Comparison of ENCODE assay signal across 1 cellular context in the genomic region with DNA sequence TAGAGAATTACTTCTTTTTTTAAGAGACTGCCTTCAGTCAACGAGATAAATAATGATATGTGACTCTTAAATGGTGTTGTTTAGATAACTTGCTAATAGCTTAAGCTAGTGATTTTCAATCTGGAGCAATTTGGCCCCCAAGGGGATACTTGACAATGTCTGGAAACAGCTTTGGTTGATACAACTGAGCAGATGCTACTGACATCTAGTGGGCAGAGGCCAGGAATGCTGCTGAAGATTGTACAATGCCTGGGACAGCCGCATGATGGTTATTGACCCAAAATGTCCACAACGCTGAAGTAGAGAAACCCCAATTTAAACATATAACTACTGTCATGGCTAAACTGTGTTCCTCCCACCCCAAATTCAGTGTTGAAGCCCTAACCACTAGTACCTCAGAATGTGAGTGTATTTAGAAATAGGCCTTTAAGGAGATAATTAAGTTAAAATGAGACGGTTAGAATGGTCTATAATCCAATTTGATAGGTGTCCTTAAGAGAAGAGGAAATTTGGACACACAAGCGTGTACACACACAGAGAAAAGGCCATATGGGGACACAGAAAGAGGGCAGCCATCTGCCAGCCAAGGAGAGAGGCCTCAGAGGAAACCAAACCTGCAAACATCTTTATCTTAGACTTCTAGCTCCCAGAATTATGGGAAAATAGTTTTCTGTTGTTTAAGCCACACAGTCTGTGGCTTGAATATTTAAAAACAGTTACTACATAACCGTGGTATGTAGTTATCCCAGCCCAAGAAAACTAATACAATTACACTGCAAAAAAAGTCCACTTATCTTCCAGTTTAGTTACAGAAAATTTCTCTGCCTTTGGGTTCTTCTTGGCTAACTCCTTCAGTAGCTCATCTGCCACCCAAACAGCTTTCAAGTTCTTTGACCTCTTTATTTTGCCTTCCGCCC.
A peak's percentile ranks its signal among the peaks of the same experiment; 100 is the strongest.
TF ChIP-seq lines count a peak whose summit lies in the region.

No MANE protein-coding gene starts in this region.

TF ChIP-seq in HepG2, 621 proteins besides CTCF, POLR2A, EP300 and RAD21 (continues in another document):
- no peak for TF ChIP-seq ZNF460 (CRISPR knock-in tag; IDR thresholded peaks at IDR 0.05; ENCODE audit: borderline replicate concordance)
- no peak for TF ChIP-seq THAP11 (CRISPR knock-in tag; IDR thresholded peaks at IDR 0.05)
- TF ChIP-seq IKZF1 (IDR thresholded peaks at IDR 0.05): no peak
- TF ChIP-seq ZNF382 (CRISPR knock-in tag; IDR thresholded peaks at IDR 0.05; ENCODE audit: borderline replicate concordance): no peak
- TF ChIP-seq, protein P1, sequence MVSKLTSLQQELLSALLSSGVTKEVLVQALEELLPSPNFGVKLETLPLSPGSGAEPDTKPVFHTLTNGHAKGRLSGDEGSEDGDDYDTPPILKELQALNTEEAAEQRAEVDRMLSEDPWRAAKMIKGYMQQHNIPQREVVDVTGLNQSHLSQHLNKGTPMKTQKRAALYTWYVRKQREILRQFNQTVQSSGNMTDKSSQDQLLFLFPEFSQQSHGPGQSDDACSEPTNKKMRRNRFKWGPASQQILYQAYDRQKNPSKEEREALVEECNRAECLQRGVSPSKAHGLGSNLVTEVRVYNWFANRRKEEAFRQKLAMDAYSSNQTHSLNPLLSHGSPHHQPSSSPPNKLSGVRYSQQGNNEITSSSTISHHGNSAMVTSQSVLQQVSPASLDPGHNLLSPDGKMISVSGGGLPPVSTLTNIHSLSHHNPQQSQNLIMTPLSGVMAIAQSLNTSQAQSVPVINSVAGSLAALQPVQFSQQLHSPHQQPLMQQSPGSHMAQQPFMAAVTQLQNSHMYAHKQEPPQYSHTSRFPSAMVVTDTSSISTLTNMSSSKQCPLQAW (CRISPR knock-in tag; IDR thresholded peaks at IDR 0.05): no peak
- TF ChIP-seq ZNF430 (CRISPR knock-in tag; IDR thresholded peaks at IDR 0.05): no peak
- TF ChIP-seq, protein P2, sequence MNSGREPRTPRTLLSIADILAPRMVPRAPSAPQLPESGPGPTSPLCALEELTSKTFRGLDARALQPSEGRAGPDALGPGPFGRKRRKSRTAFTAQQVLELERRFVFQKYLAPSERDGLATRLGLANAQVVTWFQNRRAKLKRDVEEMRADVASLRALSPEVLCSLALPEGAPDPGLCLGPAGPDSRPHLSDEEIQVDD (CRISPR knock-in tag; IDR thresholded peaks at IDR 0.05; ENCODE audit: borderline replicate concordance): no peak
- TF ChIP-seq KAT2B (IDR thresholded peaks at IDR 0.05; ENCODE audit: borderline replicate concordance, low read depth, low read length): no peak
- no peak for TF ChIP-seq GZF1 (CRISPR knock-in tag; IDR thresholded peaks at IDR 0.05)
- TF ChIP-seq ZNF747 (CRISPR knock-in tag; IDR thresholded peaks at IDR 0.05; ENCODE audit: borderline replicate concordance): no peak
- TF ChIP-seq, protein P3, sequence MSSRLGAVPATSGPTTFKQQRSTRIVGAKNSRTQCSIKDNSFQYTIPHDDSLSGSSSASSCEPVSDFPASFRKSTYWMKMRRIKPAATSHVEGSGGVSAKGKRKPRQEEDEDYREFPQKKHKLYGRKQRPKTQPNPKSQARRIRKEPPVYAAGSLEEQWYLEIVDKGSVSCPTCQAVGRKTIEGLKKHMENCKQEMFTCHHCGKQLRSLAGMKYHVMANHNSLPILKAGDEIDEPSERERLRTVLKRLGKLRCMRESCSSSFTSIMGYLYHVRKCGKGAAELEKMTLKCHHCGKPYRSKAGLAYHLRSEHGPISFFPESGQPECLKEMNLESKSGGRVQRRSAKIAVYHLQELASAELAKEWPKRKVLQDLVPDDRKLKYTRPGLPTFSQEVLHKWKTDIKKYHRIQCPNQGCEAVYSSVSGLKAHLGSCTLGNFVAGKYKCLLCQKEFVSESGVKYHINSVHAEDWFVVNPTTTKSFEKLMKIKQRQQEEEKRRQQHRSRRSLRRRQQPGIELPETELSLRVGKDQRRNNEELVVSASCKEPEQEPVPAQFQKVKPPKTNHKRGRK (CRISPR knock-in tag; IDR thresholded peaks at IDR 0.05): no peak
- 0 out of 2 replicates have a peak, but pooled peaks have one; percentile 22 for TF ChIP-seq MIXL1 (CRISPR knock-in tag; IDR thresholded peaks at IDR 0.05)
- TF ChIP-seq, protein P4, sequence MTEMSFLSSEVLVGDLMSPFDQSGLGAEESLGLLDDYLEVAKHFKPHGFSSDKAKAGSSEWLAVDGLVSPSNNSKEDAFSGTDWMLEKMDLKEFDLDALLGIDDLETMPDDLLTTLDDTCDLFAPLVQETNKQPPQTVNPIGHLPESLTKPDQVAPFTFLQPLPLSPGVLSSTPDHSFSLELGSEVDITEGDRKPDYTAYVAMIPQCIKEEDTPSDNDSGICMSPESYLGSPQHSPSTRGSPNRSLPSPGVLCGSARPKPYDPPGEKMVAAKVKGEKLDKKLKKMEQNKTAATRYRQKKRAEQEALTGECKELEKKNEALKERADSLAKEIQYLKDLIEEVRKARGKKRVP (CRISPR knock-in tag; IDR thresholded peaks at IDR 0.05): no peak
- no peak for TF ChIP-seq SOX13 (IDR thresholded peaks at IDR 0.05)
- no peak for TF ChIP-seq SOX13 (CRISPR knock-in tag; conservative IDR thresholded peaks at IDR 0.05 in 1 of 2, IDR thresholded peaks at IDR 0.05 in 1 of 2)
- TF ChIP-seq ZNF34 (CRISPR knock-in tag; IDR thresholded peaks at IDR 0.05; ENCODE audit: borderline replicate concordance): no peak
- TF ChIP-seq, protein P5, sequence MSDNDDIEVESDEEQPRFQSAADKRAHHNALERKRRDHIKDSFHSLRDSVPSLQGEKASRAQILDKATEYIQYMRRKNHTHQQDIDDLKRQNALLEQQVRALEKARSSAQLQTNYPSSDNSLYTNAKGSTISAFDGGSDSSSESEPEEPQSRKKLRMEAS (IDR thresholded peaks at IDR 0.05): no peak
- no peak for TF ChIP-seq ZFP36L2 (CRISPR knock-in tag; IDR thresholded peaks at IDR 0.05)
- no peak for TF ChIP-seq ZNF530 (CRISPR knock-in tag; IDR thresholded peaks at IDR 0.05; ENCODE audit: low read depth)
- TF ChIP-seq CENPX (CRISPR knock-in tag; IDR thresholded peaks at IDR 0.05): no peak
- no peak for TF ChIP-seq ZNF225 (CRISPR knock-in tag; IDR thresholded peaks at IDR 0.05)
- no peak for TF ChIP-seq MTA1 (CRISPR knock-in tag; IDR thresholded peaks at IDR 0.05; ENCODE audit: borderline replicate concordance)
- TF ChIP-seq IRF2 (CRISPR knock-in tag; IDR thresholded peaks at IDR 0.05): peak; percentile 51; the same call in 1 of the 2 replicates
- TF ChIP-seq RCOR2 (CRISPR knock-in tag; IDR thresholded peaks at IDR 0.05): no peak
- no peak for TF ChIP-seq RBFOX2 (IDR thresholded peaks at IDR 0.05; ENCODE audit: low read depth, low read length)
- TF ChIP-seq TBX2 (CRISPR knock-in tag; IDR thresholded peaks at IDR 0.05; ENCODE audit: borderline replicate concordance): no peak
- no peak for TF ChIP-seq ATAD3A (CRISPR knock-in tag; IDR thresholded peaks at IDR 0.05)
- TF ChIP-seq KDM3A (CRISPR knock-in tag; IDR thresholded peaks at IDR 0.05; ENCODE audit: low read depth): 0 out of 2 replicates have a peak, but pooled peaks have one; percentile 30
- TF ChIP-seq, protein P6, sequence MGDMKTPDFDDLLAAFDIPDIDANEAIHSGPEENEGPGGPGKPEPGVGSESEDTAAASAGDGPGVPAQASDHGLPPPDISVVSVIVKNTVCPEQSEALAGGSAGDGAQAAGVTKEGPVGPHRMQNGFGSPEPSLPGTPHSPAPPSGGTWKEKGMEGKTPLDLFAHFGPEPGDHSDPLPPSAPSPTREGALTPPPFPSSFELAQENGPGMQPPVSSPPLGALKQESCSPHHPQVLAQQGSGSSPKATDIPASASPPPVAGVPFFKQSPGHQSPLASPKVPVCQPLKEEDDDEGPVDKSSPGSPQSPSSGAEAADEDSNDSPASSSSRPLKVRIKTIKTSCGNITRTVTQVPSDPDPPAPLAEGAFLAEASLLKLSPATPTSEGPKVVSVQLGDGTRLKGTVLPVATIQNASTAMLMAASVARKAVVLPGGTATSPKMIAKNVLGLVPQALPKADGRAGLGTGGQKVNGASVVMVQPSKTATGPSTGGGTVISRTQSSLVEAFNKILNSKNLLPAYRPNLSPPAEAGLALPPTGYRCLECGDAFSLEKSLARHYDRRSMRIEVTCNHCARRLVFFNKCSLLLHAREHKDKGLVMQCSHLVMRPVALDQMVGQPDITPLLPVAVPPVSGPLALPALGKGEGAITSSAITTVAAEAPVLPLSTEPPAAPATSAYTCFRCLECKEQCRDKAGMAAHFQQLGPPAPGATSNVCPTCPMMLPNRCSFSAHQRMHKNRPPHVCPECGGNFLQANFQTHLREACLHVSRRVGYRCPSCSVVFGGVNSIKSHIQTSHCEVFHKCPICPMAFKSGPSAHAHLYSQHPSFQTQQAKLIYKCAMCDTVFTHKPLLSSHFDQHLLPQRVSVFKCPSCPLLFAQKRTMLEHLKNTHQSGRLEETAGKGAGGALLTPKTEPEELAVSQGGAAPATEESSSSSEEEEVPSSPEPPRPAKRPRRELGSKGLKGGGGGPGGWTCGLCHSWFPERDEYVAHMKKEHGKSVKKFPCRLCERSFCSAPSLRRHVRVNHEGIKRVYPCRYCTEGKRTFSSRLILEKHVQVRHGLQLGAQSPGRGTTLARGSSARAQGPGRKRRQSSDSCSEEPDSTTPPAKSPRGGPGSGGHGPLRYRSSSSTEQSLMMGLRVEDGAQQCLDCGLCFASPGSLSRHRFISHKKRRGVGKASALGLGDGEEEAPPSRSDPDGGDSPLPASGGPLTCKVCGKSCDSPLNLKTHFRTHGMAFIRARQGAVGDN (CRISPR knock-in tag; IDR thresholded peaks at IDR 0.05): no peak
- TF ChIP-seq, protein P7, sequence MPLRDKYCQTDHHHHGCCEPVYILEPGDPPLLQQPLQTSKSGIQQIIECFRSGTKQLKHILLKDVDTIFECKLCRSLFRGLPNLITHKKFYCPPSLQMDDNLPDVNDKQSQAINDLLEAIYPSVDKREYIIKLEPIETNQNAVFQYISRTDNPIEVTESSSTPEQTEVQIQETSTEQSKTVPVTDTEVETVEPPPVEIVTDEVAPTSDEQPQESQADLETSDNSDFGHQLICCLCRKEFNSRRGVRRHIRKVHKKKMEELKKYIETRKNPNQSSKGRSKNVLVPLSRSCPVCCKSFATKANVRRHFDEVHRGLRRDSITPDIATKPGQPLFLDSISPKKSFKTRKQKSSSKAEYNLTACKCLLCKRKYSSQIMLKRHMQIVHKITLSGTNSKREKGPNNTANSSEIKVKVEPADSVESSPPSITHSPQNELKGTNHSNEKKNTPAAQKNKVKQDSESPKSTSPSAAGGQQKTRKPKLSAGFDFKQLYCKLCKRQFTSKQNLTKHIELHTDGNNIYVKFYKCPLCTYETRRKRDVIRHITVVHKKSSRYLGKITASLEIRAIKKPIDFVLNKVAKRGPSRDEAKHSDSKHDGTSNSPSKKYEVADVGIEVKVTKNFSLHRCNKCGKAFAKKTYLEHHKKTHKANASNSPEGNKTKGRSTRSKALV (CRISPR knock-in tag; IDR thresholded peaks at IDR 0.05): no peak
- TF ChIP-seq, protein P8, sequence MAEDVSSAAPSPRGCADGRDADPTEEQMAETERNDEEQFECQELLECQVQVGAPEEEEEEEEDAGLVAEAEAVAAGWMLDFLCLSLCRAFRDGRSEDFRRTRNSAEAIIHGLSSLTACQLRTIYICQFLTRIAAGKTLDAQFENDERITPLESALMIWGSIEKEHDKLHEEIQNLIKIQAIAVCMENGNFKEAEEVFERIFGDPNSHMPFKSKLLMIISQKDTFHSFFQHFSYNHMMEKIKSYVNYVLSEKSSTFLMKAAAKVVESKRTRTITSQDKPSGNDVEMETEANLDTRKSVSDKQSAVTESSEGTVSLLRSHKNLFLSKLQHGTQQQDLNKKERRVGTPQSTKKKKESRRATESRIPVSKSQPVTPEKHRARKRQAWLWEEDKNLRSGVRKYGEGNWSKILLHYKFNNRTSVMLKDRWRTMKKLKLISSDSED (CRISPR knock-in tag; IDR thresholded peaks at IDR 0.05): no peak
- no peak for TF ChIP-seq ZSCAN12 (CRISPR knock-in tag; IDR thresholded peaks at IDR 0.05)
- TF ChIP-seq FLYWCH1 (CRISPR knock-in tag; IDR thresholded peaks at IDR 0.05): no peak
- TF ChIP-seq, protein P9, sequence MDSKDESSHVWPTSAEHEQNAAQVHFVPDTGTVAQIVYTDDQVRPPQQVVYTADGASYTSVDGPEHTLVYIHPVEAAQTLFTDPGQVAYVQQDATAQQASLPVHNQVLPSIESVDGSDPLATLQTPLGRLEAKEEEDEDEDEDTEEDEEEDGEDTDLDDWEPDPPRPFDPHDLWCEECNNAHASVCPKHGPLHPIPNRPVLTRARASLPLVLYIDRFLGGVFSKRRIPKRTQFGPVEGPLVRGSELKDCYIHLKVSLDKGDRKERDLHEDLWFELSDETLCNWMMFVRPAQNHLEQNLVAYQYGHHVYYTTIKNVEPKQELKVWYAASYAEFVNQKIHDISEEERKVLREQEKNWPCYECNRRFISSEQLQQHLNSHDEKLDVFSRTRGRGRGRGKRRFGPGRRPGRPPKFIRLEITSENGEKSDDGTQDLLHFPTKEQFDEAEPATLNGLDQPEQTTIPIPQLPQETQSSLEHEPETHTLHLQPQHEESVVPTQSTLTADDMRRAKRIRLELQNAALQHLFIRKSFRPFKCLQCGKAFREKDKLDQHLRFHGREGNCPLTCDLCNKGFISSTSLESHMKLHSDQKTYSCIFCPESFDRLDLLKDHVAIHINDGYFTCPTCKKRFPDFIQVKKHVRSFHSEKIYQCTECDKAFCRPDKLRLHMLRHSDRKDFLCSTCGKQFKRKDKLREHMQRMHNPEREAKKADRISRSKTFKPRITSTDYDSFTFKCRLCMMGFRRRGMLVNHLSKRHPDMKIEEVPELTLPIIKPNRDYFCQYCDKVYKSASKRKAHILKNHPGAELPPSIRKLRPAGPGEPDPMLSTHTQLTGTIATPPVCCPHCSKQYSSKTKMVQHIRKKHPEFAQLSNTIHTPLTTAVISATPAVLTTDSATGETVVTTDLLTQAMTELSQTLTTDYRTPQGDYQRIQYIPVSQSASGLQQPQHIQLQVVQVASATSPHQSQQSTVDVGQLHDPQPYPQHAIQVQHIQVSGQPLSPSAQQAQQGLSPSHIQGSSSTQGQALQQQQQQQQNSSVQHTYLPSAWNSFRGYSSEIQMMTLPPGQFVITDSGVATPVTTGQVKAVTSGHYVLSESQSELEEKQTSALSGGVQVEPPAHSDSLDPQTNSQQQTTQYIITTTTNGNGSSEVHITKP (CRISPR knock-in tag; IDR thresholded peaks at IDR 0.05; ENCODE audit: low read depth): no peak
- TF ChIP-seq FOXK2 (IDR thresholded peaks at IDR 0.05): no peak
- no peak for TF ChIP-seq MIER3 (CRISPR knock-in tag; IDR thresholded peaks at IDR 0.05; ENCODE audit: borderline replicate concordance)
- TF ChIP-seq CEBPG (CRISPR knock-in tag; IDR thresholded peaks at IDR 0.05): 0 out of 2 replicates have a peak, but pooled peaks have one; percentile 39
- no peak for TF ChIP-seq JDP2 (CRISPR knock-in tag; IDR thresholded peaks at IDR 0.05; ENCODE audit: borderline replicate concordance)
- no peak for TF ChIP-seq ZNF350 (CRISPR knock-in tag; IDR thresholded peaks at IDR 0.05; ENCODE audit: borderline replicate concordance, low read depth)
- 0 out of 2 replicates have a peak, but pooled peaks have one; percentile 8 for TF ChIP-seq FOXA3 (CRISPR knock-in tag; IDR thresholded peaks at IDR 0.05)
- no peak for TF ChIP-seq SRSF4 (IDR thresholded peaks at IDR 0.05; ENCODE audit: low read depth, low read length, poor library complexity, severe bottlenecking)
- TF ChIP-seq ZNF33A (CRISPR knock-in tag; IDR thresholded peaks at IDR 0.05; ENCODE audit: borderline replicate concordance): no peak
- no peak for TF ChIP-seq DNMT1 (CRISPR knock-in tag; IDR thresholded peaks at IDR 0.05)
- no peak for TF ChIP-seq ZNF570 (CRISPR knock-in tag; IDR thresholded peaks at IDR 0.05; ENCODE audit: borderline replicate concordance)
- TF ChIP-seq, protein P10, sequence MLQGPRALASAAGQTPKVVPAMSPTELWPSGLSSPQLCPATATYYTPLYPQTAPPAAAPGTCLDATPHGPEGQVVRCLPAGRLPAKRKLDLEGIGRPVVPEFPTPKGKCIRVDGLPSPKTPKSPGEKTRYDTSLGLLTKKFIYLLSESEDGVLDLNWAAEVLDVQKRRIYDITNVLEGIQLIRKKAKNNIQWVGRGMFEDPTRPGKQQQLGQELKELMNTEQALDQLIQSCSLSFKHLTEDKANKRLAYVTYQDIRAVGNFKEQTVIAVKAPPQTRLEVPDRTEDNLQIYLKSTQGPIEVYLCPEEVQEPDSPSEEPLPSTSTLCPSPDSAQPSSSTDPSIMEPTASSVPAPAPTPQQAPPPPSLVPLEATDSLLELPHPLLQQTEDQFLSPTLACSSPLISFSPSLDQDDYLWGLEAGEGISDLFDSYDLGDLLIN (CRISPR knock-in tag; IDR thresholded peaks at IDR 0.05; ENCODE audit: borderline replicate concordance): no peak
